Comparison of ENCODE assay signal across 2 cellular contexts in the genomic region with DNA sequence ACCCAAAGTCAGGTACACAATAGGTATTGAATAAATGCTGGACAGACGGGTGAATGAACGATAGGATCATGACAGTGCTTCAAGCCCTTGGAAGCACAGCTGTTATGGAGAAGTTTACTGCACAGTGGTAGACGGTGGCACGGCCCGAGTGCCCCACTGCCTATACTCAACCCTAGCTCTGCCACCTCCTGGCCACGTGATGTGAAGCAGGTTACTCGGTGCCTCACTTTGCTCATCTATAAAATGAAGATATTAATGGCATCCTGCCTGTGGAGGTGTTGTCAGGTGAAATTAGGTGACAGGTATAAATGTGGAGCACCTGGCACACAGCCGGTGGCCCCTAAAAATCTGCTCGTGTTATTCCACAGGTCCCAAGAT.
A peak's percentile ranks its signal among the peaks of the same experiment; 100 is the strongest.
TF ChIP-seq lines count a peak whose summit lies in the region.

No MANE protein-coding gene starts in this region.

TF ChIP-seq in SK-N-SH, 30 proteins besides CTCF, POLR2A, EP300 and RAD21:
- TF ChIP-seq SMC3 (IDR thresholded peaks at IDR 0.05; ENCODE audit: low read depth, low read length): peak; percentile 50
- no peak for TF ChIP-seq JUND (IDR thresholded peaks at IDR 0.05)

TF ChIP-seq in HepG2, 621 proteins besides CTCF, POLR2A, EP300 and RAD21:
- peak; percentile 48; the same call in 1 of the 2 replicates for TF ChIP-seq ZNF629 (CRISPR knock-in tag; conservative IDR thresholded peaks at IDR 0.05)
- TF ChIP-seq, protein P1, sequence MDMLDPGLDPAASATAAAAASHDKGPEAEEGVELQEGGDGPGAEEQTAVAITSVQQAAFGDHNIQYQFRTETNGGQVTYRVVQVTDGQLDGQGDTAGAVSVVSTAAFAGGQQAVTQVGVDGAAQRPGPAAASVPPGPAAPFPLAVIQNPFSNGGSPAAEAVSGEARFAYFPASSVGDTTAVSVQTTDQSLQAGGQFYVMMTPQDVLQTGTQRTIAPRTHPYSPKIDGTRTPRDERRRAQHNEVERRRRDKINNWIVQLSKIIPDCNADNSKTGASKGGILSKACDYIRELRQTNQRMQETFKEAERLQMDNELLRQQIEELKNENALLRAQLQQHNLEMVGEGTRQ (IDR thresholded peaks at IDR 0.05; ENCODE audit: low read depth, low read length): peak; percentile 46
- TF ChIP-seq, protein P1 (CRISPR knock-in tag; IDR thresholded peaks at IDR 0.05; ENCODE audit: borderline replicate concordance): no peak
- TF ChIP-seq, protein P2, sequence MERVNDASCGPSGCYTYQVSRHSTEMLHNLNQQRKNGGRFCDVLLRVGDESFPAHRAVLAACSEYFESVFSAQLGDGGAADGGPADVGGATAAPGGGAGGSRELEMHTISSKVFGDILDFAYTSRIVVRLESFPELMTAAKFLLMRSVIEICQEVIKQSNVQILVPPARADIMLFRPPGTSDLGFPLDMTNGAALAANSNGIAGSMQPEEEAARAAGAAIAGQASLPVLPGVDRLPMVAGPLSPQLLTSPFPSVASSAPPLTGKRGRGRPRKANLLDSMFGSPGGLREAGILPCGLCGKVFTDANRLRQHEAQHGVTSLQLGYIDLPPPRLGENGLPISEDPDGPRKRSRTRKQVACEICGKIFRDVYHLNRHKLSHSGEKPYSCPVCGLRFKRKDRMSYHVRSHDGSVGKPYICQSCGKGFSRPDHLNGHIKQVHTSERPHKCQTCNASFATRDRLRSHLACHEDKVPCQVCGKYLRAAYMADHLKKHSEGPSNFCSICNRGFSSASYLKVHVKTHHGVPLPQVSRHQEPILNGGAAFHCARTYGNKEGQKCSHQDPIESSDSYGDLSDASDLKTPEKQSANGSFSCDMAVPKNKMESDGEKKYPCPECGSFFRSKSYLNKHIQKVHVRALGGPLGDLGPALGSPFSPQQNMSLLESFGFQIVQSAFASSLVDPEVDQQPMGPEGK (CRISPR knock-in tag; IDR thresholded peaks at IDR 0.05): 0 out of 2 replicates have a peak, but pooled peaks have one; percentile 18
- TF ChIP-seq SMC3 (IDR thresholded peaks at IDR 0.05; ENCODE audit: low read length): peak; percentile 90
- TF ChIP-seq SNAPC2 (CRISPR knock-in tag; IDR thresholded peaks at IDR 0.05): no peak
- 0 out of 2 replicates have a peak, but pooled peaks have one; percentile 24 for TF ChIP-seq DPF2 (CRISPR knock-in tag; IDR thresholded peaks at IDR 0.05; ENCODE audit: borderline replicate concordance, low read depth)
- no peak for TF ChIP-seq ZNF567 (CRISPR knock-in tag; IDR thresholded peaks at IDR 0.05; ENCODE audit: borderline replicate concordance)
- TF ChIP-seq CCAR2 (optimal IDR thresholded peaks at IDR 0.05; ENCODE audit: low read depth, low read length): no peak
- TF ChIP-seq HMGXB4 (CRISPR knock-in tag; IDR thresholded peaks at IDR 0.05; ENCODE audit: borderline replicate concordance in 1 of 2, low read depth in 1 of 2): 0 out of 4 replicates have a peak, but pooled peaks of 1 of the 2 experiments have one; percentile 22
- peak; percentile 70; the same call in 1 of the 2 replicates for TF ChIP-seq KDM2A (CRISPR knock-in tag; IDR thresholded peaks at IDR 0.05; ENCODE audit: borderline replicate concordance, low read depth)
- no peak for TF ChIP-seq AGO1 (IDR thresholded peaks at IDR 0.05; ENCODE audit: low read depth, low read length, poor library complexity, severe bottlenecking)
- TF ChIP-seq TBX2 (CRISPR knock-in tag; IDR thresholded peaks at IDR 0.05; ENCODE audit: borderline replicate concordance): no peak
- TF ChIP-seq IRF2 (CRISPR knock-in tag; IDR thresholded peaks at IDR 0.05): 0 out of 2 replicates have a peak, but pooled peaks have one; percentile 32
- TF ChIP-seq ZFP90 (CRISPR knock-in tag; IDR thresholded peaks at IDR 0.05; ENCODE audit: borderline replicate concordance): 0 out of 2 replicates have a peak, but pooled peaks have one; percentile 37
- TF ChIP-seq ZGPAT (CRISPR knock-in tag; IDR thresholded peaks at IDR 0.05): 0 out of 2 replicates have a peak, but pooled peaks have one; percentile 18
- TF ChIP-seq STAG1 (CRISPR knock-in tag; IDR thresholded peaks at IDR 0.05): peak; percentile 86
- 0 out of 2 replicates have a peak, but pooled peaks have one; percentile 29 for TF ChIP-seq TGIF2 (CRISPR knock-in tag; IDR thresholded peaks at IDR 0.05)
- peak; percentile 39; the same call in 1 of the 2 replicates for TF ChIP-seq FOSL2 (CRISPR knock-in tag; IDR thresholded peaks at IDR 0.05)
- 0 out of 2 replicates have a peak, but pooled peaks have one; percentile 22 for TF ChIP-seq MED1 (CRISPR knock-in tag; IDR thresholded peaks at IDR 0.05)
